In the genomic region with DNA sequence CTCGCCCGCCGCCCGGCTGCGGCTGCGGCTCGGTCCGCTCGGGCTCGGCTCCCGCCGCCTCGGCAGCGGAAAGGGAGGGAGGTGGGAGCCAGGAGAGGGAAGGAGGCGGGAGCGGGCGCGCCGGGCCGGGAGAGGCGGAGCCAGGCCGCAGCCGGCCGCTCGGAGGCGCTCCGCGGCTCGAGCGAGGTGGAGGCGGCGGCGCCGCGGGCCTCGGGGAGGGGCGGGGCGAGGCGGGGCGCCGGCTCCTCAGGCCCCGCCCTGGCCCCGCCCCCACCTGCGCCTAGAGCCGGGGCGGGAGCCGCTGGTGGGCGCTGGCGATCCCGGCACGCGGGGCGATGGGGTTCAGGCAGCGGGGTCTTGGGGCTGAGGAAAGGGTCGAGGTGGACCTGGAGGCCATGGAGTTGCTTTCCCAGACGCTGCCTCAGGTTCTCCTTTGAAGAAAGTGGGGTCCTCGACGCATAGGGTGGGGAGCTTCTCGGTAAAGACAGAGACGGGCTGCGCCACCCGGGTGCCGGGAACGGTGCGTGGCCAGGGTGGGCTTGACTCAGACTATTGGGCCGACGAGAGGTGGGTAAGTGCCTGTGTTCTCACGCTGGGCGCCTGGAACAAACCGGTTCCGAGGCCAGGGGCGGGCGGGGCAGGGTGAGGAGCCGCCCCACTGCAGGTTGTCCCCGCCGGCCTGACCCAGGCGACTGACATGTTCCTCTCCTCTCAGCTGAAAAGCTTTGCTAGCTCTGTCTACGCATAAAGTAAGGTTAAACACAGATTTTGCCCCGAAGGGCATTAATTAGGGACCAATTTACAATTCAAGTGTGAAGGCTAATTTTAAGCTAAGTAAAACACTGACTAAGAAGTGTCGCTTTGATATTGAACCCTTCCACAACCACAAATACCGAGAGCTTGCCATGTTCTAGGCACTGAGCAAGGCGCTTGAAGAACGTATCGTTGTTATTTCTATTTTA, we compare ENCODE assay signal across 1 cellular context.
TF ChIP-seq lines count a peak whose summit lies in the region.

A gene (minus strand): TSS at position 75 of the 962 bp plus-strand sequence. CDS start 218 bp downstream, outside the sequence.

TF ChIP-seq in K562, 482 proteins besides CTCF, POLR2A, EP300 and RAD21 (continued from another document and continues in another):
- TF ChIP-seq ZNF124 (CRISPR knock-in tag; IDR thresholded peaks at IDR 0.05) (no peak), CREB1 (IDR thresholded peaks at IDR 0.05) (no peak), CREB1 (CRISPR knock-in tag; IDR thresholded peaks at IDR 0.05) (peak; percentile 15; the same call in 1 of the 2 replicates), ZNF121 (CRISPR knock-in tag; conservative IDR thresholded peaks at IDR 0.05) (no peak), ZNF764 (CRISPR knock-in tag; IDR thresholded peaks at IDR 0.05; ENCODE audit: low read depth) (no peak), SMARCB1 (IDR thresholded peaks at IDR 0.05; ENCODE audit: insufficient read length, low read depth) (no peak), PHB (CRISPR knock-in tag; IDR thresholded peaks at IDR 0.05) (no peak), SREBF2 (CRISPR knock-in tag; IDR thresholded peaks at IDR 0.05) (no peak), ELF1 (tag; IDR thresholded peaks at IDR 0.05) (no peak), OTX1 (CRISPR knock-in tag; IDR thresholded peaks at IDR 0.05) (no peak), TCFL5 (CRISPR knock-in tag; conservative IDR thresholded peaks at IDR 0.05) (no peak), NRF1 (conservative IDR thresholded peaks at IDR 0.05 in 1 of 2, IDR thresholded peaks at IDR 0.05 in 1 of 2) (peak; percentile 25 to 34; a peak in 2 of 4 replicates), BRD9 (IDR thresholded peaks at IDR 0.05; ENCODE audit: low read depth, partially characterized antibody) (no peak), TSC22D4 (tag; IDR thresholded peaks at IDR 0.05) (no peak), NONO (IDR thresholded peaks at IDR 0.05; ENCODE audit: low read depth in 2 of 2, low read length in 1 of 2) (peak in 1 of 2 experiments; percentile 57; a peak in 1 of 4 replicates), ZNF436 (CRISPR knock-in tag; IDR thresholded peaks at IDR 0.05) (no peak), HDAC3 (IDR thresholded peaks at IDR 0.05; ENCODE audit: borderline replicate concordance, partially characterized antibody) (no peak), POLR2G (IDR thresholded peaks at IDR 0.05; ENCODE audit: low read depth, low read length) (peak; percentile 78), STAT5B (CRISPR knock-in tag; IDR thresholded peaks at IDR 0.05) (no peak), FOXA1 (IDR thresholded peaks at IDR 0.05; ENCODE audit: borderline replicate concordance) (no peak), GTF2E2 (tag; IDR thresholded peaks at IDR 0.05) (no peak), ZNF232 (CRISPR knock-in tag; IDR thresholded peaks at IDR 0.05) (no peak), ZFX (CRISPR knock-in tag; IDR thresholded peaks at IDR 0.05) (no peak), GATA2 (CRISPR knock-in tag; IDR thresholded peaks at IDR 0.05) (no peak), MEF2A (IDR thresholded peaks at IDR 0.05; ENCODE audit: control insufficient read depth, low read depth, low read length) (no peak), ZNF644 (tag; IDR thresholded peaks at IDR 0.05; ENCODE audit: low read depth) (no peak), KAT7 (CRISPR knock-in tag; IDR thresholded peaks at IDR 0.05; ENCODE audit: borderline replicate concordance) (0 out of 2 replicates have a peak, but pooled peaks have one; percentile 57), EP400 (IDR thresholded peaks at IDR 0.05) (peak; percentile 62), ZNF384 (IDR thresholded peaks at IDR 0.05; ENCODE audit: low read depth, low read length) (no peak), ZBTB8A (IDR thresholded peaks at IDR 0.05; ENCODE audit: partially characterized antibody) (no peak), ESRRB (CRISPR knock-in tag; IDR thresholded peaks at IDR 0.05; ENCODE audit: borderline replicate concordance) (no peak), NR2F6 (CRISPR knock-in tag; IDR thresholded peaks at IDR 0.05) (no peak), POLR2AphosphoS2 (IDR thresholded peaks at IDR 0.05; ENCODE audit: low read length) (no peak), ZNF175 (CRISPR knock-in tag; IDR thresholded peaks at IDR 0.05; ENCODE audit: low read depth) (no peak), ZNF431 (CRISPR knock-in tag; IDR thresholded peaks at IDR 0.05) (no peak)
- TF ChIP-seq, protein P1, sequence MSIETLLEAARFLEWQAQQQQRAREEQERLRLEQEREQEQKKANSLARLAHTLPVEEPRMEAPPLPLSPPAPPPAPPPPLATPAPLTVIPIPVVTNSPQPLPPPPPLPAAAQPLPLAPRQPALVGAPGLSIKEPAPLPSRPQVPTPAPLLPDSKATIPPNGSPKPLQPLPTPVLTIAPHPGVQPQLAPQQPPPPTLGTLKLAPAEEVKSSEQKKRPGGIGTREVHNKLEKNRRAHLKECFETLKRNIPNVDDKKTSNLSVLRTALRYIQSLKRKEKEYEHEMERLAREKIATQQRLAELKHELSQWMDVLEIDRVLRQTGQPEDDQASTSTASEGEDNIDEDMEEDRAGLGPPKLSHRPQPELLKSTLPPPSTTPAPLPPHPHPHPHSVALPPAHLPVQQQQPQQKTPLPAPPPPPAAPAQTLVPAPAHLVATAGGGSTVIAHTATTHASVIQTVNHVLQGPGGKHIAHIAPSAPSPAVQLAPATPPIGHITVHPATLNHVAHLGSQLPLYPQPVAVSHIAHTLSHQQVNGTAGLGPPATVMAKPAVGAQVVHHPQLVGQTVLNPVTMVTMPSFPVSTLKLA (conservative IDR thresholded peaks at IDR 0.05): peak; percentile 19 to 30; a peak in 1 of 4 replicates
- TF ChIP-seq, protein P2, sequence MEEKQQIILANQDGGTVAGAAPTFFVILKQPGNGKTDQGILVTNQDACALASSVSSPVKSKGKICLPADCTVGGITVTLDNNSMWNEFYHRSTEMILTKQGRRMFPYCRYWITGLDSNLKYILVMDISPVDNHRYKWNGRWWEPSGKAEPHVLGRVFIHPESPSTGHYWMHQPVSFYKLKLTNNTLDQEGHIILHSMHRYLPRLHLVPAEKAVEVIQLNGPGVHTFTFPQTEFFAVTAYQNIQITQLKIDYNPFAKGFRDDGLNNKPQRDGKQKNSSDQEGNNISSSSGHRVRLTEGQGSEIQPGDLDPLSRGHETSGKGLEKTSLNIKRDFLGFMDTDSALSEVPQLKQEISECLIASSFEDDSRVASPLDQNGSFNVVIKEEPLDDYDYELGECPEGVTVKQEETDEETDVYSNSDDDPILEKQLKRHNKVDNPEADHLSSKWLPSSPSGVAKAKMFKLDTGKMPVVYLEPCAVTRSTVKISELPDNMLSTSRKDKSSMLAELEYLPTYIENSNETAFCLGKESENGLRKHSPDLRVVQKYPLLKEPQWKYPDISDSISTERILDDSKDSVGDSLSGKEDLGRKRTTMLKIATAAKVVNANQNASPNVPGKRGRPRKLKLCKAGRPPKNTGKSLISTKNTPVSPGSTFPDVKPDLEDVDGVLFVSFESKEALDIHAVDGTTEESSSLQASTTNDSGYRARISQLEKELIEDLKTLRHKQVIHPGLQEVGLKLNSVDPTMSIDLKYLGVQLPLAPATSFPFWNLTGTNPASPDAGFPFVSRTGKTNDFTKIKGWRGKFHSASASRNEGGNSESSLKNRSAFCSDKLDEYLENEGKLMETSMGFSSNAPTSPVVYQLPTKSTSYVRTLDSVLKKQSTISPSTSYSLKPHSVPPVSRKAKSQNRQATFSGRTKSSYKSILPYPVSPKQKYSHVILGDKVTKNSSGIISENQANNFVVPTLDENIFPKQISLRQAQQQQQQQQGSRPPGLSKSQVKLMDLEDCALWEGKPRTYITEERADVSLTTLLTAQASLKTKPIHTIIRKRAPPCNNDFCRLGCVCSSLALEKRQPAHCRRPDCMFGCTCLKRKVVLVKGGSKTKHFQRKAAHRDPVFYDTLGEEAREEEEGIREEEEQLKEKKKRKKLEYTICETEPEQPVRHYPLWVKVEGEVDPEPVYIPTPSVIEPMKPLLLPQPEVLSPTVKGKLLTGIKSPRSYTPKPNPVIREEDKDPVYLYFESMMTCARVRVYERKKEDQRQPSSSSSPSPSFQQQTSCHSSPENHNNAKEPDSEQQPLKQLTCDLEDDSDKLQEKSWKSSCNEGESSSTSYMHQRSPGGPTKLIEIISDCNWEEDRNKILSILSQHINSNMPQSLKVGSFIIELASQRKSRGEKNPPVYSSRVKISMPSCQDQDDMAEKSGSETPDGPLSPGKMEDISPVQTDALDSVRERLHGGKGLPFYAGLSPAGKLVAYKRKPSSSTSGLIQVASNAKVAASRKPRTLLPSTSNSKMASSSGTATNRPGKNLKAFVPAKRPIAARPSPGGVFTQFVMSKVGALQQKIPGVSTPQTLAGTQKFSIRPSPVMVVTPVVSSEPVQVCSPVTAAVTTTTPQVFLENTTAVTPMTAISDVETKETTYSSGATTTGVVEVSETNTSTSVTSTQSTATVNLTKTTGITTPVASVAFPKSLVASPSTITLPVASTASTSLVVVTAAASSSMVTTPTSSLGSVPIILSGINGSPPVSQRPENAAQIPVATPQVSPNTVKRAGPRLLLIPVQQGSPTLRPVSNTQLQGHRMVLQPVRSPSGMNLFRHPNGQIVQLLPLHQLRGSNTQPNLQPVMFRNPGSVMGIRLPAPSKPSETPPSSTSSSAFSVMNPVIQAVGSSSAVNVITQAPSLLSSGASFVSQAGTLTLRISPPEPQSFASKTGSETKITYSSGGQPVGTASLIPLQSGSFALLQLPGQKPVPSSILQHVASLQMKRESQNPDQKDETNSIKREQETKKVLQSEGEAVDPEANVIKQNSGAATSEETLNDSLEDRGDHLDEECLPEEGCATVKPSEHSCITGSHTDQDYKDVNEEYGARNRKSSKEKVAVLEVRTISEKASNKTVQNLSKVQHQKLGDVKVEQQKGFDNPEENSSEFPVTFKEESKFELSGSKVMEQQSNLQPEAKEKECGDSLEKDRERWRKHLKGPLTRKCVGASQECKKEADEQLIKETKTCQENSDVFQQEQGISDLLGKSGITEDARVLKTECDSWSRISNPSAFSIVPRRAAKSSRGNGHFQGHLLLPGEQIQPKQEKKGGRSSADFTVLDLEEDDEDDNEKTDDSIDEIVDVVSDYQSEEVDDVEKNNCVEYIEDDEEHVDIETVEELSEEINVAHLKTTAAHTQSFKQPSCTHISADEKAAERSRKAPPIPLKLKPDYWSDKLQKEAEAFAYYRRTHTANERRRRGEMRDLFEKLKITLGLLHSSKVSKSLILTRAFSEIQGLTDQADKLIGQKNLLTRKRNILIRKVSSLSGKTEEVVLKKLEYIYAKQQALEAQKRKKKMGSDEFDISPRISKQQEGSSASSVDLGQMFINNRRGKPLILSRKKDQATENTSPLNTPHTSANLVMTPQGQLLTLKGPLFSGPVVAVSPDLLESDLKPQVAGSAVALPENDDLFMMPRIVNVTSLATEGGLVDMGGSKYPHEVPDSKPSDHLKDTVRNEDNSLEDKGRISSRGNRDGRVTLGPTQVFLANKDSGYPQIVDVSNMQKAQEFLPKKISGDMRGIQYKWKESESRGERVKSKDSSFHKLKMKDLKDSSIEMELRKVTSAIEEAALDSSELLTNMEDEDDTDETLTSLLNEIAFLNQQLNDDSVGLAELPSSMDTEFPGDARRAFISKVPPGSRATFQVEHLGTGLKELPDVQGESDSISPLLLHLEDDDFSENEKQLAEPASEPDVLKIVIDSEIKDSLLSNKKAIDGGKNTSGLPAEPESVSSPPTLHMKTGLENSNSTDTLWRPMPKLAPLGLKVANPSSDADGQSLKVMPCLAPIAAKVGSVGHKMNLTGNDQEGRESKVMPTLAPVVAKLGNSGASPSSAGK (IDR thresholded peaks at IDR 0.05): peak; percentile 46
- TF ChIP-seq, protein P3, sequence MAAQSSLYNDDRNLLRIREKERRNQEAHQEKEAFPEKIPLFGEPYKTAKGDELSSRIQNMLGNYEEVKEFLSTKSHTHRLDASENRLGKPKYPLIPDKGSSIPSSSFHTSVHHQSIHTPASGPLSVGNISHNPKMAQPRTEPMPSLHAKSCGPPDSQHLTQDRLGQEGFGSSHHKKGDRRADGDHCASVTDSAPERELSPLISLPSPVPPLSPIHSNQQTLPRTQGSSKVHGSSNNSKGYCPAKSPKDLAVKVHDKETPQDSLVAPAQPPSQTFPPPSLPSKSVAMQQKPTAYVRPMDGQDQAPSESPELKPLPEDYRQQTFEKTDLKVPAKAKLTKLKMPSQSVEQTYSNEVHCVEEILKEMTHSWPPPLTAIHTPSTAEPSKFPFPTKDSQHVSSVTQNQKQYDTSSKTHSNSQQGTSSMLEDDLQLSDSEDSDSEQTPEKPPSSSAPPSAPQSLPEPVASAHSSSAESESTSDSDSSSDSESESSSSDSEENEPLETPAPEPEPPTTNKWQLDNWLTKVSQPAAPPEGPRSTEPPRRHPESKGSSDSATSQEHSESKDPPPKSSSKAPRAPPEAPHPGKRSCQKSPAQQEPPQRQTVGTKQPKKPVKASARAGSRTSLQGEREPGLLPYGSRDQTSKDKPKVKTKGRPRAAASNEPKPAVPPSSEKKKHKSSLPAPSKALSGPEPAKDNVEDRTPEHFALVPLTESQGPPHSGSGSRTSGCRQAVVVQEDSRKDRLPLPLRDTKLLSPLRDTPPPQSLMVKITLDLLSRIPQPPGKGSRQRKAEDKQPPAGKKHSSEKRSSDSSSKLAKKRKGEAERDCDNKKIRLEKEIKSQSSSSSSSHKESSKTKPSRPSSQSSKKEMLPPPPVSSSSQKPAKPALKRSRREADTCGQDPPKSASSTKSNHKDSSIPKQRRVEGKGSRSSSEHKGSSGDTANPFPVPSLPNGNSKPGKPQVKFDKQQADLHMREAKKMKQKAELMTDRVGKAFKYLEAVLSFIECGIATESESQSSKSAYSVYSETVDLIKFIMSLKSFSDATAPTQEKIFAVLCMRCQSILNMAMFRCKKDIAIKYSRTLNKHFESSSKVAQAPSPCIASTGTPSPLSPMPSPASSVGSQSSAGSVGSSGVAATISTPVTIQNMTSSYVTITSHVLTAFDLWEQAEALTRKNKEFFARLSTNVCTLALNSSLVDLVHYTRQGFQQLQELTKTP (IDR thresholded peaks at IDR 0.05; ENCODE audit: low read depth in 1 of 2, partially characterized antibody in 2 of 2): no peak
- TF ChIP-seq, protein P4, sequence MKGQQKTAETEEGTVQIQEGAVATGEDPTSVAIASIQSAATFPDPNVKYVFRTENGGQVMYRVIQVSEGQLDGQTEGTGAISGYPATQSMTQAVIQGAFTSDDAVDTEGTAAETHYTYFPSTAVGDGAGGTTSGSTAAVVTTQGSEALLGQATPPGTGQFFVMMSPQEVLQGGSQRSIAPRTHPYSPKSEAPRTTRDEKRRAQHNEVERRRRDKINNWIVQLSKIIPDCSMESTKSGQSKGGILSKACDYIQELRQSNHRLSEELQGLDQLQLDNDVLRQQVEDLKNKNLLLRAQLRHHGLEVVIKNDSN (CRISPR knock-in tag; IDR thresholded peaks at IDR 0.05): no peak
- TF ChIP-seq, protein P5, sequence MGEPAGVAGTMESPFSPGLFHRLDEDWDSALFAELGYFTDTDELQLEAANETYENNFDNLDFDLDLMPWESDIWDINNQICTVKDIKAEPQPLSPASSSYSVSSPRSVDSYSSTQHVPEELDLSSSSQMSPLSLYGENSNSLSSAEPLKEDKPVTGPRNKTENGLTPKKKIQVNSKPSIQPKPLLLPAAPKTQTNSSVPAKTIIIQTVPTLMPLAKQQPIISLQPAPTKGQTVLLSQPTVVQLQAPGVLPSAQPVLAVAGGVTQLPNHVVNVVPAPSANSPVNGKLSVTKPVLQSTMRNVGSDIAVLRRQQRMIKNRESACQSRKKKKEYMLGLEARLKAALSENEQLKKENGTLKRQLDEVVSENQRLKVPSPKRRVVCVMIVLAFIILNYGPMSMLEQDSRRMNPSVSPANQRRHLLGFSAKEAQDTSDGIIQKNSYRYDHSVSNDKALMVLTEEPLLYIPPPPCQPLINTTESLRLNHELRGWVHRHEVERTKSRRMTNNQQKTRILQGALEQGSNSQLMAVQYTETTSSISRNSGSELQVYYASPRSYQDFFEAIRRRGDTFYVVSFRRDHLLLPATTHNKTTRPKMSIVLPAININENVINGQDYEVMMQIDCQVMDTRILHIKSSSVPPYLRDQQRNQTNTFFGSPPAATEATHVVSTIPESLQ (CRISPR knock-in tag; IDR thresholded peaks at IDR 0.05): no peak
- TF ChIP-seq, protein P6, sequence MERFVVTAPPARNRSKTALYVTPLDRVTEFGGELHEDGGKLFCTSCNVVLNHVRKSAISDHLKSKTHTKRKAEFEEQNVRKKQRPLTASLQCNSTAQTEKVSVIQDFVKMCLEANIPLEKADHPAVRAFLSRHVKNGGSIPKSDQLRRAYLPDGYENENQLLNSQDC (CRISPR knock-in tag; IDR thresholded peaks at IDR 0.05): no peak
